Comparison of ENCODE assay signal across 8 cellular contexts in genomic region chr6:118892248-118893094, GRCh38. TPM values are rescaled to one million over a fixed set of nuclear protein-coding genes. Genes with fewer than 3 reads are reported as not detected.
DNase-seq lines count a peak whose midpoint lies in the region; ATAC-seq lines count a peak whose summit lies in the region.

No MANE protein-coding gene starts in this region.

- H3K27ac Mint-ChIP-seq in activated naive CD4-positive, alpha-beta T cell treated with anti-CD3 and anti-CD28 coated beads for 36 hours, result peak overlapping the region; percentile 97
- peak overlapping the region; percentile 97 for H3K27ac Mint-ChIP-seq in activated naive CD8-positive, alpha-beta T cell

- H3K9me3 Mint-ChIP-seq in activated naive CD4-positive, alpha-beta T cell treated with anti-CD3 and anti-CD28 coated beads for 36 hours, result no peaks in the 10 kb centered on the region
- no peaks in the 10 kb centered on the region for H3K9me3 Mint-ChIP-seq in activated naive CD8-positive, alpha-beta T cell (ENCODE audit: low read depth)

- H3K4me3 Mint-ChIP-seq in activated naive CD4-positive, alpha-beta T cell treated with anti-CD3 and anti-CD28 coated beads for 36 hours, result peak overlapping the region; percentile 88
- H3K4me3 Mint-ChIP-seq in activated naive CD8-positive, alpha-beta T cell, result peak overlapping the region; percentile 97

- no peak for DNase-seq in activated naive CD4-positive, alpha-beta T cell treated with anti-CD3 and anti-CD28 coated beads for 36 hours
- no peak for DNase-seq in activated naive CD4-positive, alpha-beta T cell treated with Interleukin-2 at 50 U/mL for 16 hours
- DNase-seq in iris pigment epithelial cell (ENCODE audit: low read depth) (peak; percentile 27), left lobe of liver (ENCODE audit: low spot score) (no peak), NCI-H2196 (lab: John Stamatoyannopoulos, UW; ENCODE audit: unreplicated experiment) (no peak), GDM1 (lab: John Stamatoyannopoulos, UW) (no peak)

- CTCF ChIA-PET in activated naive CD4-positive, alpha-beta T cell treated with anti-CD3 and anti-CD28 coated beads for 36 hours (lab: Charles Lee), result interaction anchor here (0.5 to 3.4 kb wide), 3 partner anchors 11 to 234 kb away, joined by 3 to 20 read pairs (median 3); no protein-coding TSS in a partner anchor

- no peaks in the 10 kb centered on the region for H3K9me3 ChIP-seq in stomach smooth muscle (ENCODE audit: control insufficient read depth in 2 of 2, low read length in 2 of 2)

- peaks cover 50% of the 10 kb centered on the region for H3K4me1 Mint-ChIP-seq in activated naive CD4-positive, alpha-beta T cell treated with anti-CD3 and anti-CD28 coated beads for 36 hours (ENCODE audit: low read depth)
- peaks cover 62% of the 10 kb centered on the region for H3K4me1 Mint-ChIP-seq in activated naive CD8-positive, alpha-beta T cell (ENCODE audit: low read depth)

- peak overlapping the region; percentile 59 for H3K27ac ChIP-seq in stomach smooth muscle (ENCODE audit: low read length)

- no peak for ATAC-seq in left lobe of liver

- intact Hi-C loops in activated naive CD4-positive, alpha-beta T cell treated with anti-CD3 and anti-CD28 coated beads for 36 hours (cut with micrococcal nuclease), result loop anchor here (1.0 to 5.0 kb wide), 7 partner anchors 48 to 1290 kb away; partner anchors contain the start of genes GOPC and NUS1

- H3K36me3 Mint-ChIP-seq in activated naive CD4-positive, alpha-beta T cell treated with anti-CD3 and anti-CD28 coated beads for 36 hours (ENCODE audit: low read depth), result peaks cover 12% of the 10 kb centered on the region
- peaks cover 12% of the 10 kb centered on the region for H3K36me3 Mint-ChIP-seq in activated naive CD8-positive, alpha-beta T cell

- H3K36me3 ChIP-seq in stomach smooth muscle (ENCODE audit: control insufficient read depth in 2 of 2, insufficient read depth in 2 of 2, low read length in 2 of 2), result no peaks in the 10 kb centered on the region

- H3K4me3 ChIP-seq in stomach smooth muscle (ENCODE audit: low read length in 2 of 2), result peak overlapping the region; percentile 89 to 96

- no peaks in the 10 kb centered on the region for H3K27me3 ChIP-seq in stomach smooth muscle (ENCODE audit: control insufficient read depth in 1 of 2, insufficient read depth in 2 of 2, low read length in 2 of 2)

- H3K9ac ChIP-seq in stomach smooth muscle (ENCODE audit: low read length in 2 of 2), result peak overlapping the region; percentile 66 to 68

- no peaks in the 10 kb centered on the region for H3K4me1 ChIP-seq in stomach smooth muscle (ENCODE audit: control insufficient read depth, insufficient read depth, low read length)

- H3K27me3 Mint-ChIP-seq in activated naive CD4-positive, alpha-beta T cell treated with anti-CD3 and anti-CD28 coated beads for 36 hours (ENCODE audit: low read depth), result no peaks in the 10 kb centered on the region
- H3K27me3 Mint-ChIP-seq in activated naive CD8-positive, alpha-beta T cell, result no peaks in the 10 kb centered on the region

RNA-seq across cellular contexts. Expression of gene ASF1A, which starts 1.5 kb away (rescaled TPM):
- 10 to 100 TPM; 30.3 to 31.4 TPM for total RNA-seq in activated naive CD4-positive, alpha-beta T cell treated with anti-CD3 and anti-CD28 coated beads for 36 hours
- total RNA-seq in left lobe of liver, result 10.2 TPM

RNA-seq across cellular contexts. Expression of gene MCM9, which starts 42.5 kb away (rescaled TPM):
- 10 to 100 TPM; 16.3 to 16.4 TPM for total RNA-seq in activated naive CD4-positive, alpha-beta T cell treated with anti-CD3 and anti-CD28 coated beads for 36 hours
- total RNA-seq in left lobe of liver, result 5.1 TPM
